Comparison of ENCODE assay signal across 8 cellular contexts in genomic region chr13:72726721-72727416, GRCh38. TPM values are rescaled to one million over a fixed set of nuclear protein-coding genes. Genes with fewer than 3 reads are reported as not detected.
A peak's percentile ranks its signal among the peaks of the same experiment; 100 is the strongest.
DNase-seq lines count a peak whose midpoint lies in the region; ATAC-seq lines count a peak whose summit lies in the region.

No MANE protein-coding gene starts in this region.

- peak; percentile 12 for DNase-seq in DMS79 treated with DMSO at 0.1 percent for 48 hours (lab: John Stamatoyannopoulos, UW)
- DNase-seq in SK-MEL-5 (ENCODE audit: low read depth, low spot score), result peak; percentile 28
- peak; percentile 46 for DNase-seq in iPS-NIHi11 (ENCODE audit: low spot score)
- DNase-seq in stimulated activated CD4-positive, alpha-beta T cell treated with anti-CD3 and anti-CD28 coated beads, Interleukin-15, amount 100 ng/mL, for 48 hours (ENCODE audit: low read depth in 2 of 2), result peak; percentile 12 to 21
- no peak for DNase-seq in H4 (ENCODE audit: low spot score)

- ATAC-seq in GM19468 (IDR thresholded peaks at IDR 0.05; ENCODE audit: extremely low read depth, unreplicated experiment) (peak; percentile 2), HG03558 (IDR thresholded peaks at IDR 0.05; ENCODE audit: extremely low read depth, unreplicated experiment) (peak; percentile 1)

- peak overlapping the region; percentile 48 for H3K27ac ChIP-seq in angular gyrus (ENCODE audit: low read depth, low read length)

- in situ Hi-C loops in SK-MEL-5 (cut with HindIII; ENCODE audit: low pct_unique_long_range_greater_than_20kb, low sequenced_read_pairs), result no loop called here

RNA-seq across cellular contexts. Expression of gene MZT1, which starts 0.6 kb away (rescaled TPM):
- total RNA-seq in SK-MEL-5 (2014; rRNA removed; shearing (Covaris generic)), result 21.5 and 25.3 TPM in 2 replicates
- 20.4 and 26.1 TPM in 2 replicates for polyA plus RNA-seq in SK-MEL-5 (2015; cell fraction: cytosol; rRNA removed)
- polyA plus RNA-seq in SK-MEL-5 (2015; cell fraction: nucleus; rRNA removed), result 6.1 and 7.8 TPM in 2 replicates
- total RNA-seq in H4 (2014; rRNA removed; shearing (Covaris generic)), result 22.3 and 32.9 TPM in 2 replicates

RNA-seq across cellular contexts. Expression of gene BORA, which starts 0.9 kb away (rescaled TPM):
- 15.8 and 18.9 TPM in 2 replicates for total RNA-seq in SK-MEL-5 (2014; rRNA removed; shearing (Covaris generic))
- 9.6 and 12.9 TPM in 2 replicates for polyA plus RNA-seq in SK-MEL-5 (2015; cell fraction: cytosol; rRNA removed)
- 23.8 and 25.0 TPM in 2 replicates for polyA plus RNA-seq in SK-MEL-5 (2015; cell fraction: nucleus; rRNA removed)
- 17.6 and 21.0 TPM in 2 replicates for total RNA-seq in H4 (2014; rRNA removed; shearing (Covaris generic))

RNA-seq across cellular contexts. Expression of gene DIS3, which starts 54.8 kb away (rescaled TPM):
- 63.4 and 66.5 TPM in 2 replicates for total RNA-seq in SK-MEL-5 (2014; rRNA removed; shearing (Covaris generic))
- polyA plus RNA-seq in SK-MEL-5 (2015; cell fraction: cytosol; rRNA removed), result 25.9 and 34.2 TPM in 2 replicates
- polyA plus RNA-seq in SK-MEL-5 (2015; cell fraction: nucleus; rRNA removed), result 44.4 and 46.6 TPM in 2 replicates
- total RNA-seq in H4 (2014; rRNA removed; shearing (Covaris generic)), result 16.5 and 20.9 TPM in 2 replicates

RNA-seq across cellular contexts. Expression of gene PIBF1, which starts 55.1 kb away (rescaled TPM):
- 12.1 and 21.0 TPM in 2 replicates for total RNA-seq in SK-MEL-5 (2014; rRNA removed; shearing (Covaris generic))
- polyA plus RNA-seq in SK-MEL-5 (2015; cell fraction: cytosol; rRNA removed), result 8.2 and 8.9 TPM in 2 replicates
- polyA plus RNA-seq in SK-MEL-5 (2015; cell fraction: nucleus; rRNA removed), result 21.1 and 22.5 TPM in 2 replicates
- 5.3 and 6.5 TPM in 2 replicates for total RNA-seq in H4 (2014; rRNA removed; shearing (Covaris generic))
